ENCODE assay signal across 8 cellular contexts in genomic region chr13:26186141-26186870, GRCh38. TPM values are rescaled to one million over a fixed set of nuclear protein-coding genes. Genes with fewer than 3 reads are reported as not detected.
DNase-seq lines count a peak whose midpoint lies in the region; ATAC-seq and FAIRE-seq lines count a peak whose summit lies in the region.

No MANE protein-coding gene starts in this region.

- H3K4me3 Mint-ChIP-seq in naive B cell, result peak overlapping the region; percentile 84 to 98 (median 94)
- peak overlapping the region; percentile 84 for H3K4me3 Mint-ChIP-seq in stimulated activated effector memory CD8-positive, alpha-beta T cell treated with anti-CD3 and anti-CD28 coated beads, Interleukin-12 subunit alpha, Interleukin-12 subunit beta, amount 100 ng/mL, for 72 hours

- peaks cover 0 to 14% (median 0%) of the 10 kb centered on the region in 7 donors for H3K9me3 Mint-ChIP-seq in naive B cell
- no peaks in the 10 kb centered on the region for H3K9me3 Mint-ChIP-seq in stimulated activated effector memory CD8-positive, alpha-beta T cell treated with anti-CD3 and anti-CD28 coated beads, Interleukin-12 subunit alpha, Interleukin-12 subunit beta, amount 100 ng/mL, for 72 hours

- H3K36me3 Mint-ChIP-seq in naive B cell, result no peaks in the 10 kb centered on the region
- H3K36me3 Mint-ChIP-seq in stimulated activated effector memory CD8-positive, alpha-beta T cell treated with anti-CD3 and anti-CD28 coated beads, Interleukin-12 subunit alpha, Interleukin-12 subunit beta, amount 100 ng/mL, for 72 hours, result peaks cover 17% of the 10 kb centered on the region

- peak overlapping the region; percentile 95 to 99 (median 98) for H3K27ac Mint-ChIP-seq in naive B cell
- H3K27ac Mint-ChIP-seq in stimulated activated effector memory CD8-positive, alpha-beta T cell treated with anti-CD3 and anti-CD28 coated beads, Interleukin-12 subunit alpha, Interleukin-12 subunit beta, amount 100 ng/mL, for 72 hours, result peak overlapping the region; percentile 94

- H3K27me3 Mint-ChIP-seq in naive B cell, result no peaks in the 10 kb centered on the region

- FAIRE-seq in RCC 7860 (lab: Jason Lieb, UNC), result no peak

- peaks cover 23 to 51% (median 43%) of the 10 kb centered on the region in 3 donors for H3K4me1 Mint-ChIP-seq in naive B cell
- peaks cover 24% of the 10 kb centered on the region for H3K4me1 Mint-ChIP-seq in stimulated activated effector memory CD8-positive, alpha-beta T cell treated with anti-CD3 and anti-CD28 coated beads, Interleukin-12 subunit alpha, Interleukin-12 subunit beta, amount 100 ng/mL, for 72 hours

- DNase-seq in DMS 273 treated with DMSO at 0.1 percent for 48 hours (lab: John Stamatoyannopoulos, UW) (peak; percentile 60), HuH-7 (ENCODE audit: low spot score) (peak; percentile 75), RCC 7860 (ENCODE audit: low spot score) (peak; percentile 46), fibroblast of gingiva (ENCODE audit: low read depth) (peak; percentile 93), naive B cell (peak; percentile 90)
- DNase-seq in activated T-helper 1 cell treated with anti-CD3 and anti-CD28 coated beads, Interleukin-2, amount 50 U/mL, for 16 hours (ENCODE audit: low read depth in 1 of 2, low spot score in 1 of 2), result peak; percentile 75 to 83
- peak; percentile 80 to 94 for DNase-seq in stimulated activated effector memory CD8-positive, alpha-beta T cell treated with anti-CD3 and anti-CD28 coated beads, Interleukin-12 subunit alpha, Interleukin-12 subunit beta, amount 100 ng/mL, for 72 hours (ENCODE audit: low spot score in 2 of 2)

- peak; percentile 73 for ATAC-seq in GM21447 (IDR thresholded peaks at IDR 0.05; ENCODE audit: unreplicated experiment)
- peak; percentile 73 to 78 for ATAC-seq in naive B cell (ENCODE audit: low read depth in 2 of 2)
- ATAC-seq in stimulated activated effector memory CD8-positive, alpha-beta T cell treated with anti-CD3 and anti-CD28 coated beads, Interleukin-12 subunit alpha, Interleukin-12 subunit beta, amount 100 ng/mL, for 72 hours, result peak; percentile 95

RNA-seq across cellular contexts. Expression of gene RNF6, which starts 35.8 kb away (rescaled TPM):
- 10 to 100 TPM; 37.7 to 60.9 (median 45.1) TPM for polyA plus RNA-seq in naive B cell (ENCODE audit: low read depth in 6 of 6)

Comparison
In these comparisons a context has a peak if more than half of its experiments do, and no peak if none do; other contexts are left out.
1. Peak in every context shown above with its lines: DNase-seq and ATAC-seq.